18 cellular contexts compared by ENCODE assay signal in genomic region chrX:39214380-39215126, GRCh38.
"Had no signal": no experiment of that assay in that cellular context is flagged by ENCODE, and none has a peak within 500 bp of the region (broad histone marks: within the 10 kb centered on the region; RNA-seq: fewer than 3 reads in every experiment).

No MANE protein-coding gene starts in this region.

- H3K36me3 ChIP-seq: ascending aorta, esophagus squamous epithelium, ovary, spleen had no signal

- H3K4me1 ChIP-seq: ascending aorta, esophagus squamous epithelium, spleen had no signal

- H3K27ac ChIP-seq: ascending aorta, esophagus squamous epithelium, ovary, spleen had no signal

- ATAC-seq: activated CD8-positive, alpha-beta T cell treated with anti-CD3 and anti-CD28 coated beads for 36 hours; left lobe of liver; stimulated activated memory B cell treated with anti-CD40 and anti-IgM and Interleukin-4, amounts not matched to agents 10 μg/mL and 1 μg/mL and 100 μg/mL, for 72 hours had no signal

- DNase-seq: activated CD4-positive, alpha-beta T cell treated with anti-CD3 and anti-CD28 coated beads, Interleukin-2, amount 10 ng/mL, durations not matched to agents 24 days and 14 days; activated CD4-positive, CD25-positive, alpha-beta regulatory T cell; activated CD8-positive, alpha-beta T cell treated with anti-CD3 and anti-CD28 coated beads for 36 hours; activated naive CD4-positive, alpha-beta T cell treated with anti-CD3 and anti-CD28 coated beads for 36 hours; activated T-cell treated with anti-CD3 and anti-CD28 coated beads, Interleukin-2, amount 50 U/mL, for 24 hours; effector memory CD4-positive, alpha-beta T cell; esophagus squamous epithelium; naive B cell; ovary; SK-N-SH; spleen; stimulated activated CD4-positive, alpha-beta T cell treated with anti-CD3 and anti-CD28 coated beads, Interleukin-4, amount 100 ng/mL, for 4 hours had no signal

- FAIRE-seq: bronchial epithelial cell, endothelial cell of umbilical vein, keratinocyte had no signal

- H3K9me3 ChIP-seq: ascending aorta, esophagus squamous epithelium, ovary, SK-N-SH, spleen had no signal

- H3K4me2 ChIP-seq: SK-N-SH had no signal

- H3K9ac ChIP-seq: SK-N-SH had no signal

- H3K27me3 ChIP-seq: ascending aorta, esophagus squamous epithelium, ovary had no signal

- H3K4me3 ChIP-seq: ascending aorta, esophagus squamous epithelium, ovary, spleen had no signal
